Comparison of ENCODE assay signal across 1 cellular context in genomic region chr17:69246202-69246601, GRCh38.
TF ChIP-seq lines count a peak whose summit lies in the region.

No MANE protein-coding gene starts in this region.

TF ChIP-seq in SK-N-SH, 30 proteins besides CTCF, POLR2A, EP300 and RAD21 (continued from another document):
- no peak for TF ChIP-seq REST (IDR thresholded peaks at IDR 0.05; ENCODE audit: low read depth, low read length)
- no peak for TF ChIP-seq FOXM1 (IDR thresholded peaks at IDR 0.05; ENCODE audit: low read depth)
- no peak for TF ChIP-seq GABPA (IDR thresholded peaks at IDR 0.05; ENCODE audit: low read depth)
- TF ChIP-seq ELF1 (IDR thresholded peaks at IDR 0.05) = no peak
